38 cellular contexts compared by ENCODE assay signal in genomic region chr18:31125878-31126277, GRCh38. TPM values are rescaled to one million over a fixed set of nuclear protein-coding genes. Genes with fewer than 3 reads are reported as not detected.
"Had no signal": no experiment of that assay in that cellular context is flagged by ENCODE, and none has a peak within 500 bp of the region (broad histone marks: within the 10 kb centered on the region; RNA-seq: fewer than 3 reads in every experiment).

No MANE protein-coding gene starts in this region.

- DNase-seq: Karpas-422, Kasumi-1, MG63, MM.1S, MV-4-11, NCI-H1048, NCI-H1092, NCI-H1092 treated with DMSO at 0.1 percent for 48 hours, NCI-H1105, NCI-H1105 treated with DMSO at 0.1 percent for 48 hours, NCI-H1417, NCI-H1417 treated with DMSO at 0.1 percent for 48 hours, NCI-H1436, NCI-H1436 treated with DMSO at 0.1 percent for 48 hours, NCI-H146, NCI-H1694, NCI-H1694 treated with DMSO at 0.1 percent for 48 hours, NCI-H187, NCI-H187 treated with DMSO at 0.1 percent for 48 hours, NCI-H1930, NCI-H2029, NCI-H2029 treated with DMSO at 0.1 percent for 48 hours, NCI-H2081, NCI-H2081 treated with DMSO at 0.1 percent for 48 hours, NCI-H2107, NCI-H2171, NCI-H2171 treated with DMSO at 0.1 percent for 48 hours, NCI-H2227 treated with DMSO at 0.1 percent for 48 hours, NCI-H226, NCI-H345, NCI-H446, NCI-H446 treated with DMSO at 0.1 percent for 48 hours, NCI-H510A, NCI-H510A treated with DMSO at 0.1 percent for 48 hours had no signal

- H3K27me3 ChIP-seq: MG63 had no signal

- H3K27ac ChIP-seq: KMS-11 had no signal

- H3K36me3 ChIP-seq: MG63 had no signal

- H3K4me2 ChIP-seq: KMS-11 had no signal

- H3K4me3 ChIP-seq: MG63 had no signal

- H3K9ac ChIP-seq: KMS-11 had no signal

- H3K9me3 ChIP-seq: MG63 had no signal

RNA-seq across cellular contexts. Expression of gene DSC2, which starts 23.7 kb away (rescaled TPM):
- total RNA-seq: LHCN-M2, M059J had no signal

RNA-seq across cellular contexts. Expression of gene DSC1, which starts 36.8 kb away (rescaled TPM):
- total RNA-seq: LHCN-M2, M059J, MCF 10A had no signal
